In the genomic region with DNA sequence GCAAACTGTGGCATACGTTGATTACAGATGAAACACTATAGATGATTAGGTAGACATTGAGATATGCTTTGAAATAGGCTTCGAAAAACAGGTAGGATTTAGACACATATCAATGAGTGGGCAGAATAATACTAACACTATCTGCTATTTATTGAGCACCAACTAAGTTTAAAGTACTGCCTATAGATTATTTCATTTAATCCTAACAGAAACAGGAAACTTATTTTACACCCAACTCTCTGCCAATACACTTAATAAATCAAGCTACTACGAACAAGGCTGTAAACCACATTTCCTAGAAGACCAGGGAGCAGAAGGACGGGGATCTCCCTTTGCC, we compare ENCODE assay signal across 9 cellular contexts. TPM values are rescaled to one million over a fixed set of nuclear protein-coding genes. Genes with fewer than 3 reads are reported as not detected.
DNase-seq lines count a peak whose midpoint lies in the region; ATAC-seq and TF ChIP-seq lines count a peak whose summit lies in the region.
"Had no signal": no experiment of that assay in that cellular context is flagged by ENCODE, and none has a peak within 500 bp of the region (broad histone marks: within the 10 kb centered on the region; RNA-seq: fewer than 3 reads in every experiment).

No MANE protein-coding gene starts in this region.

- ATAC-seq in HG02938 (IDR thresholded peaks at IDR 0.05; ENCODE audit: unreplicated experiment) (peak; percentile 39), HG02870 (IDR thresholded peaks at IDR 0.05; ENCODE audit: unreplicated experiment) (no peak)
- ATAC-seq in activated naive CD8-positive, alpha-beta T cell treated with anti-CD3 and anti-CD28 coated beads, Interleukin-2, amount 10 ng/mL, durations not matched to agents 7 days and 5 days (ENCODE audit: low read depth) = no peak

- peaks cover 45% of the 10 kb centered on the region for H3K79me2 ChIP-seq in DOHH2 (ENCODE audit: control insufficient read depth, low read length)

- H3K4me1 ChIP-seq in DOHH2 (ENCODE audit: control insufficient read depth, low read length) = peaks cover 18% of the 10 kb centered on the region

- H3K4me1 Mint-ChIP-seq in activated naive CD8-positive, alpha-beta T cell treated with anti-CD3 and anti-CD28 coated beads, Interleukin-2, amount 10 ng/mL, durations not matched to agents 7 days and 5 days = peaks cover 26% of the 10 kb centered on the region
- H3K4me1 Mint-ChIP-seq in nephron progenitor cell = peaks cover 56% of the 10 kb centered on the region

- peaks cover 10% of the 10 kb centered on the region for H3K27me3 Mint-ChIP-seq in activated naive CD8-positive, alpha-beta T cell treated with anti-CD3 and anti-CD28 coated beads, Interleukin-2, amount 10 ng/mL, durations not matched to agents 7 days and 5 days
- peaks cover 4% of the 10 kb centered on the region for H3K27me3 Mint-ChIP-seq in nephron progenitor cell (ENCODE audit: low read depth, poor library complexity)

- peaks cover 29% of the 10 kb centered on the region for H3K36me3 ChIP-seq in DOHH2 (ENCODE audit: control insufficient read depth, low read length)
- H3K36me3 ChIP-seq: gastroesophageal sphincter had no signal

- POLR2A ChIA-PET in activated naive CD8-positive, alpha-beta T cell treated with anti-CD3 and anti-CD28 coated beads, Interleukin-2, amount 10 ng/mL, durations not matched to agents 7 days and 5 days (lab: Charles Lee) = interaction anchor here (0.6 to 1.4 kb wide), 5 partner anchors 10 to 324 kb away, joined by 3 to 4 read pairs (median 3); no protein-coding TSS in a partner anchor

- in situ Hi-C loops in G401 (cut with HindIII; ENCODE audit: low sequenced_read_pairs) = no loop called here

- H3K27me3 ChIP-seq in DOHH2 (ENCODE audit: control insufficient read depth, low read length) = peaks cover 22% of the 10 kb centered on the region
- H3K27me3 ChIP-seq: gastroesophageal sphincter had no signal

- peak overlapping the region; percentile 70 for H3K4me3 Mint-ChIP-seq in activated naive CD8-positive, alpha-beta T cell treated with anti-CD3 and anti-CD28 coated beads, Interleukin-2, amount 10 ng/mL, durations not matched to agents 7 days and 5 days
- peak overlapping the region; percentile 70 for H3K4me3 Mint-ChIP-seq in nephron progenitor cell

- peak overlapping the region; percentile 70 for H3K27ac Mint-ChIP-seq in activated naive CD8-positive, alpha-beta T cell treated with anti-CD3 and anti-CD28 coated beads, Interleukin-2, amount 10 ng/mL, durations not matched to agents 7 days and 5 days
- no peak overlapping the region for H3K27ac Mint-ChIP-seq in nephron progenitor cell

- H3K4me2 ChIP-seq in DOHH2 (ENCODE audit: low read length) = peak overlapping the region; percentile 57

- H3K9me3 ChIP-seq in DOHH2 (ENCODE audit: control insufficient read depth, insufficient read depth, low read length) = no peaks in the 10 kb centered on the region
- H3K9me3 ChIP-seq: gastroesophageal sphincter had no signal

- H3K4me3 ChIP-seq in DOHH2 (ENCODE audit: low read length) = 0 out of 2 replicates have a peak overlapping the region, but pooled peaks have one; percentile 48

- no peaks in the 10 kb centered on the region for H3K9me2 ChIP-seq in DOHH2 (replicated peaks; ENCODE audit: control insufficient read depth, low read length)

- DNase-seq in activated naive CD8-positive, alpha-beta T cell treated with anti-CD3 and anti-CD28 coated beads, Interleukin-2, amount 10 ng/mL, durations not matched to agents 7 days and 5 days = no peak
- no peak for DNase-seq in nephron progenitor cell
- no peak for DNase-seq in COLO668 (lab: John Stamatoyannopoulos, UW; ENCODE audit: unreplicated experiment)
- no peak for DNase-seq in DMS79 (lab: John Stamatoyannopoulos, UW)
- no peak for DNase-seq in G401 (ENCODE audit: low spot score)

- H4K20me1 ChIP-seq in DOHH2 (ENCODE audit: control insufficient read depth, insufficient read depth, low read depth, low read length) = peaks cover 34% of the 10 kb centered on the region

- H3K27ac ChIP-seq in DOHH2 (ENCODE audit: low read depth, low read length) = no peak overlapping the region

- no peaks in the 10 kb centered on the region for H3K9me3 Mint-ChIP-seq in activated naive CD8-positive, alpha-beta T cell treated with anti-CD3 and anti-CD28 coated beads, Interleukin-2, amount 10 ng/mL, durations not matched to agents 7 days and 5 days
- H3K9me3 Mint-ChIP-seq in nephron progenitor cell = no peaks in the 10 kb centered on the region

- no peaks in the 10 kb centered on the region for H3F3A ChIP-seq in DOHH2 (ENCODE audit: control insufficient read depth, insufficient read depth)

- TF ChIP-seq CTCF in DOHH2 (IDR thresholded peaks at IDR 0.05; ENCODE audit: low read depth, low read length, poor library complexity, severe bottlenecking) (no peak), nephron progenitor cell (IDR thresholded peaks at IDR 0.05) (no peak)

- H3K36me3 Mint-ChIP-seq in activated naive CD8-positive, alpha-beta T cell treated with anti-CD3 and anti-CD28 coated beads, Interleukin-2, amount 10 ng/mL, durations not matched to agents 7 days and 5 days = no peaks in the 10 kb centered on the region
- H3K36me3 Mint-ChIP-seq in nephron progenitor cell (ENCODE audit: low read depth) = no peaks in the 10 kb centered on the region

RNA-seq across cellular contexts. Expression of gene VRK1, which starts 0.4 kb away (rescaled TPM):
- total RNA-seq in activated naive CD8-positive, alpha-beta T cell treated with anti-CD3 and anti-CD28 coated beads, Interleukin-2, amount 10 ng/mL, durations not matched to agents 7 days and 5 days = 10 to 100 TPM; 62.8 to 65.0 TPM
- 51.6 and 65.5 TPM in 2 replicates for total RNA-seq in G401 (2014; rRNA removed; shearing (Covaris generic))
